In genomic region chr9:109781086-109781485, GRCh38 we compare ENCODE assay signal across 11 cellular contexts. TPM values are rescaled to one million over a fixed set of nuclear protein-coding genes. Genes with fewer than 3 reads are reported as not detected.
A peak's percentile ranks its signal among the peaks of the same experiment; 100 is the strongest.
DNase-seq lines count a peak whose midpoint lies in the region; ATAC-seq and TF ChIP-seq lines count a peak whose summit lies in the region.
"Had no signal": no experiment of that assay in that cellular context is flagged by ENCODE, and none has a peak within 500 bp of the region (broad histone marks: within the 10 kb centered on the region; RNA-seq: fewer than 3 reads in every experiment).

No MANE protein-coding gene starts in this region.

- DNase-seq in IMR-90 (no peak), epidermal melanocyte (ENCODE audit: insufficient read length, low spot score) (peak; percentile 42), right lobe of liver (no peak), thyroid gland (no peak), kidney tubule cell (ENCODE audit: low spot score) (no peak)
- DNase-seq in activated naive CD4-positive, alpha-beta T cell treated with anti-CD3 and anti-CD28 coated beads, Interleukin-2, amount 10 ng/mL, durations not matched to agents 7 days and 5 days, result no peak
- DNase-seq in stimulated activated CD4-positive, alpha-beta T cell treated with anti-CD3 and anti-CD28 coated beads, Interleukin-4, amount 100 ng/mL, for 24 hours, result no peak
- DNase-seq: DND-41, T-helper 9 cell had no signal

- peak overlapping the region; percentile 58 to 59; a peak in 3 of 4 replicates for H4K8ac ChIP-seq in IMR-90 (ENCODE audit: low read depth in 2 of 2, low read length in 2 of 2)

- peaks cover 3% of the 10 kb centered on the region; the same call in 1 of the 2 replicates for H4K20me1 ChIP-seq in IMR-90 (ENCODE audit: insufficient read depth, low read length)

- H3K9me3 Mint-ChIP-seq in activated naive CD4-positive, alpha-beta T cell treated with anti-CD3 and anti-CD28 coated beads, Interleukin-2, amount 10 ng/mL, durations not matched to agents 7 days and 5 days, result no peaks in the 10 kb centered on the region

- peak overlapping the region; percentile 86; the same call in 1 of the 2 replicates for H4K91ac ChIP-seq in IMR-90 (ENCODE audit: insufficient read depth, low read depth, low read length)

- H3K4me3 Mint-ChIP-seq in activated naive CD4-positive, alpha-beta T cell treated with anti-CD3 and anti-CD28 coated beads, Interleukin-2, amount 10 ng/mL, durations not matched to agents 7 days and 5 days, result no peak overlapping the region

- no peak for TF ChIP-seq RAD21 in IMR-90 (IDR thresholded peaks at IDR 0.05; ENCODE audit: low read length)

- H2AFZ ChIP-seq in IMR-90 (replicated peaks; ENCODE audit: low read length, poor library complexity), result peak overlapping the region; percentile 93

- H3K36me3 ChIP-seq in IMR-90 (ENCODE audit: control insufficient read depth, insufficient read depth, low read length) (no peaks in the 10 kb centered on the region), right lobe of liver (no peaks in the 10 kb centered on the region), thyroid gland (no peaks in the 10 kb centered on the region)

- H3K27ac ChIP-seq in IMR-90 (ENCODE audit: insufficient read depth, low read length), result peak overlapping the region; percentile 58
- peak overlapping the region; percentile 90 to 95 (median 94) for H3K27ac ChIP-seq in right lobe of liver
- peak overlapping the region in 1 of 3 donors; percentile 66 for H3K27ac ChIP-seq in thyroid gland

- H3K36me3 Mint-ChIP-seq in activated naive CD4-positive, alpha-beta T cell treated with anti-CD3 and anti-CD28 coated beads, Interleukin-2, amount 10 ng/mL, durations not matched to agents 7 days and 5 days, result no peaks in the 10 kb centered on the region

- peak overlapping the region; percentile 97 for H3K14ac ChIP-seq in IMR-90 (replicated peaks; ENCODE audit: low read depth, low read length)

- peaks cover 42% of the 10 kb centered on the region for H3K27me3 Mint-ChIP-seq in activated naive CD4-positive, alpha-beta T cell treated with anti-CD3 and anti-CD28 coated beads, Interleukin-2, amount 10 ng/mL, durations not matched to agents 7 days and 5 days

- H3K79me1 ChIP-seq in IMR-90 (ENCODE audit: low read depth in 1 of 2, low read length in 2 of 2), result peaks cover 4 to 57% of the 10 kb centered on the region in 2 experiments; a peak in 3 of 4 replicates

- peak overlapping the region; percentile 24; the same call in 1 of the 2 replicates for H2AK5ac ChIP-seq in IMR-90 (ENCODE audit: low read depth, low read length)

- H3K4me1 Mint-ChIP-seq in activated naive CD4-positive, alpha-beta T cell treated with anti-CD3 and anti-CD28 coated beads, Interleukin-2, amount 10 ng/mL, durations not matched to agents 7 days and 5 days, result no peaks in the 10 kb centered on the region

- intact Hi-C loops in IMR-90 (cut with micrococcal nuclease) (loop anchor here (2.0 kb wide), 1 partner anchor 36 kb away; no protein-coding TSS in a partner anchor), right lobe of liver (cut with DNase I) (no loop called here), thyroid gland (cut with DNase I) (no loop called here)

- dilution Hi-C loops in IMR-90 (cut with HindIII; ENCODE audit: low sequenced_read_pairs, unreplicated experiment), result no loop called here

- H3K4me2 ChIP-seq in IMR-90 (ENCODE audit: low read depth, low read length), result peak overlapping the region; percentile 90

- H3K18ac ChIP-seq in IMR-90 (ENCODE audit: low read depth, low read length), result peak overlapping the region; percentile 85; the same call in 1 of the 2 replicates

- peaks cover 8% of the 10 kb centered on the region; the same call in 1 of the 2 replicates for H3K9me1 ChIP-seq in IMR-90 (ENCODE audit: insufficient read depth, low read length)

- CTCF ChIA-PET in IMR-90 (lab: Yijun Ruan, JAX), result no interaction called here
- CTCF ChIA-PET in activated naive CD4-positive, alpha-beta T cell treated with anti-CD3 and anti-CD28 coated beads, Interleukin-2, amount 10 ng/mL, durations not matched to agents 7 days and 5 days (lab: Charles Lee), result no interaction called here

- H3K4ac ChIP-seq in IMR-90 (ENCODE audit: low read depth, low read length), result peak overlapping the region; percentile 84

- H3K4me1 ChIP-seq in IMR-90 (ENCODE audit: control insufficient read depth, insufficient read depth, low read length) (peaks cover 4% of the 10 kb centered on the region), right lobe of liver (peaks cover 0 to 12% (median 2%) of the 10 kb centered on the region in 4 donors), thyroid gland (peaks cover 0 to 3% of the 10 kb centered on the region in 2 donors)

- BruUV-seq in IMR-90 (replicated peaks; lab: Mats Ljungman, UMichigan), result no TSS peak

- H3K9me3 ChIP-seq in IMR-90 (ENCODE audit: control insufficient read depth, insufficient read depth, low read length), result no peaks in the 10 kb centered on the region
- no peaks in the 10 kb centered on the region for H3K9me3 ChIP-seq in right lobe of liver
- no peaks in the 10 kb centered on the region for H3K9me3 ChIP-seq in thyroid gland

- H2BK20ac ChIP-seq in IMR-90 (ENCODE audit: low read depth, low read length), result peak overlapping the region; percentile 67

- H2BK15ac ChIP-seq in IMR-90 (ENCODE audit: low read depth, low read length), result peak overlapping the region; percentile 35; the same call in 2 of the 3 replicates

- H2AK9ac ChIP-seq in IMR-90 (replicated peaks; ENCODE audit: low read depth, low read length, poor library complexity), result peak overlapping the region; percentile 90

- H3K27ac Mint-ChIP-seq in activated naive CD4-positive, alpha-beta T cell treated with anti-CD3 and anti-CD28 coated beads, Interleukin-2, amount 10 ng/mL, durations not matched to agents 7 days and 5 days, result no peak overlapping the region

- H4K5ac ChIP-seq in IMR-90 (ENCODE audit: low read depth, low read length), result peak overlapping the region; percentile 45

- no peaks in the 10 kb centered on the region for H3K27me3 ChIP-seq in IMR-90 (ENCODE audit: control insufficient read depth, insufficient read depth, low read length)
- H3K27me3 ChIP-seq in right lobe of liver, result no peaks in the 10 kb centered on the region
- H3K27me3 ChIP-seq in thyroid gland, result no peaks in the 10 kb centered on the region

- H2BK5ac ChIP-seq in IMR-90 (ENCODE audit: low read depth, low read length, poor library complexity, severe bottlenecking), result peak overlapping the region; percentile 52

- peak overlapping the region; percentile 86 for H3K56ac ChIP-seq in IMR-90 (ENCODE audit: extremely low read depth, insufficient read depth, low read length)

- POLR2A ChIA-PET in IMR-90 (lab: Charles Lee; ENCODE audit: unreplicated experiment), result no interaction called here

- TF ChIP-seq CTCF in IMR-90 (conservative IDR thresholded peaks at IDR 0.05; ENCODE audit: low read depth, low read length) (no peak), right lobe of liver (IDR thresholded peaks at IDR 0.05) (no peak), thyroid gland (IDR thresholded peaks at IDR 0.05) (no peak)

- peak overlapping the region; percentile 96 for H3K23ac ChIP-seq in IMR-90 (ENCODE audit: low read depth, low read length)

- in situ Hi-C loops in IMR-90 (cut with MboI; ENCODE audit: low sequenced_read_pairs), result no loop called here

- ATAC-seq in IMR-90 (ENCODE audit: low read depth), result no peak
- no peak for ATAC-seq in right lobe of liver
- ATAC-seq in GM19324 (IDR thresholded peaks at IDR 0.05; ENCODE audit: low FRiP score, unreplicated experiment), result no peak

- no CpG with 5 or more reads among the region's 5 CpGs for WGBS in IMR-90 (ENCODE audit: extremely low coverage in 2 of 2, insufficient read length in 1 of 2), 2 experiments
- WGBS in right lobe of liver (ENCODE audit: insufficient coverage, low coverage, low lambda C conversion rate, missing lambda C conversion rate), result 15% methylated on average over 5 of the region's 5 CpGs
- 47 to 50% methylated on average over 5 of the region's 5 CpGs for WGBS in thyroid gland, 2 donors

- H3K9ac ChIP-seq in IMR-90 (ENCODE audit: low read depth, low read length), result peak overlapping the region; percentile 75

- peak overlapping the region; percentile 93 for H2BK120ac ChIP-seq in IMR-90 (ENCODE audit: low read depth, low read length)

- peak overlapping the region; percentile 90 for H3K4me3 ChIP-seq in IMR-90 (ENCODE audit: insufficient read depth, low read depth, low read length)
- H3K4me3 ChIP-seq in right lobe of liver, result peak overlapping the region; percentile 77 to 86 (median 81)
- peak overlapping the region in 2 of 3 donors; percentile 50 to 95 for H3K4me3 ChIP-seq in thyroid gland (replicated peaks in 1 of 3)

- no peak for TF ChIP-seq POLR2A in IMR-90 (IDR thresholded peaks at IDR 0.05; ENCODE audit: low read depth, low read length)
- TF ChIP-seq POLR2A in right lobe of liver (IDR thresholded peaks at IDR 0.05), result no peak
- no peak for TF ChIP-seq POLR2A in thyroid gland (IDR thresholded peaks at IDR 0.05)

TF ChIP-seq in IMR-90, 13 proteins besides CTCF, POLR2A, EP300 and RAD21 (continues in another document):
- no peak for TF ChIP-seq USF2 (IDR thresholded peaks at IDR 0.05; ENCODE audit: low read depth, low read length)
- TF ChIP-seq FOS (IDR thresholded peaks at IDR 0.05; ENCODE audit: low read depth, low read length), result no peak
- no peak for TF ChIP-seq RCOR1 (IDR thresholded peaks at IDR 0.05; ENCODE audit: insufficient replicate concordance, low read length)
- TF ChIP-seq RFX5 (IDR thresholded peaks at IDR 0.05; ENCODE audit: low read depth, low read length), result no peak
- no peak for TF ChIP-seq ELK1 (IDR thresholded peaks at IDR 0.05; ENCODE audit: borderline replicate concordance, low read depth, low read length)

RNA-seq across cellular contexts. Expression of gene PALM2AKAP2, which starts 1.1 kb away (rescaled TPM):
- 14.2 and 20.6 TPM in 2 replicates for total RNA-seq in IMR-90 (2012; rRNA removed)
- 3.2 and 3.3 TPM in 2 replicates for polyA plus RNA-seq in IMR-90 (2012; rRNA removed)
- 0.88 and 1.4 TPM in 2 replicates for polyA plus RNA-seq in IMR-90 (2012; cell fraction: cytosol; rRNA removed)
- polyA plus RNA-seq in IMR-90 (2012; cell fraction: nucleus; rRNA removed; ENCODE audit: low replicate concordance), result 0.29 and 2.1 TPM in 2 replicates
- total RNA-seq in right lobe of liver, result 10 to 100 TPM; 26.4 to 50.3 (median 32.2) TPM
- total RNA-seq in thyroid gland, result 10 to 100 TPM in 3 of 4 donors, 1 to 10 TPM in 1; 9.9 to 25.4 (median 13.1) TPM
- total RNA-seq: endothelial cell of umbilical vein had no signal
